14 cellular contexts compared by ENCODE assay signal in genomic region chr20:14259691-14260090, GRCh38.
A peak's percentile ranks its signal among the peaks of the same experiment; 100 is the strongest.
DNase-seq lines count a peak whose midpoint lies in the region; ATAC-seq and TF ChIP-seq lines count a peak whose summit lies in the region.
"Had no signal": no experiment of that assay in that cellular context is flagged by ENCODE, and none has a peak within 500 bp of the region (broad histone marks: within the 10 kb centered on the region; RNA-seq: fewer than 3 reads in every experiment).

No MANE protein-coding gene starts in this region.

- H3K4me1 Mint-ChIP-seq in stimulated activated naive CD8-positive, alpha-beta T cell treated with anti-CD3 and anti-CD28 coated beads, Interleukin-15, amount 100 ng/mL, for 72 hours = no peaks in the 10 kb centered on the region

- peaks cover 18% of the 10 kb centered on the region for H3K4me1 ChIP-seq in adipocyte (ENCODE audit: control insufficient read depth, insufficient read depth, low read length)
- H3K4me1 ChIP-seq: SJSA1 had no signal

- no peak overlapping the region for H3K27ac Mint-ChIP-seq in stimulated activated naive CD8-positive, alpha-beta T cell treated with anti-CD3 and anti-CD28 coated beads, Interleukin-15, amount 100 ng/mL, for 72 hours

- no peak for TF ChIP-seq CTCF in fibroblast of the aortic adventitia (IDR thresholded peaks at IDR 0.05; ENCODE audit: insufficient read depth, low read length)

- peaks cover 8% of the 10 kb centered on the region in 2 donors for H3K9me3 Mint-ChIP-seq in stimulated activated naive CD8-positive, alpha-beta T cell treated with anti-CD3 and anti-CD28 coated beads, Interleukin-15, amount 100 ng/mL, for 72 hours

- no peaks in the 10 kb centered on the region for H3K9me3 ChIP-seq in adipocyte (ENCODE audit: control insufficient read depth, low read length)
- H3K9me3 ChIP-seq: SJSA1 had no signal

- no peaks in the 10 kb centered on the region for H3K27me3 ChIP-seq in adipocyte (replicated peaks; ENCODE audit: control insufficient read depth, insufficient read depth, low read length)
- H3K27me3 ChIP-seq: SJSA1 had no signal

- no peak overlapping the region for H3K4me3 Mint-ChIP-seq in stimulated activated naive CD8-positive, alpha-beta T cell treated with anti-CD3 and anti-CD28 coated beads, Interleukin-15, amount 100 ng/mL, for 72 hours

- no peaks in the 10 kb centered on the region for H3K36me3 ChIP-seq in adipocyte (ENCODE audit: control insufficient read depth, insufficient read depth, low read length, severe bottlenecking)
- H3K36me3 ChIP-seq: SJSA1 had no signal

- H3K4me3 ChIP-seq in adipocyte (ENCODE audit: low read length) (no peak overlapping the region), fibroblast of the aortic adventitia (ENCODE audit: low read depth, low read length) (no peak overlapping the region)
- H3K4me3 ChIP-seq: K562, SJSA1 had no signal

- no peaks in the 10 kb centered on the region for H3K27me3 Mint-ChIP-seq in stimulated activated naive CD8-positive, alpha-beta T cell treated with anti-CD3 and anti-CD28 coated beads, Interleukin-15, amount 100 ng/mL, for 72 hours

- DNase-seq in AG08395 (ENCODE audit: low spot score) (peak; percentile 12), HCEC 1CT (peak; percentile 5), adipocyte (ENCODE audit: low read depth) (peak; percentile 53), fibroblast of the aortic adventitia (ENCODE audit: low read depth) (peak; percentile 37), HPDE6-E6E7 (ENCODE audit: extremely low spot score) (no peak), MV-4-11 (lab: John Stamatoyannopoulos, UW) (no peak)
- no peak for DNase-seq in stimulated activated naive CD8-positive, alpha-beta T cell treated with anti-CD3 and anti-CD28 coated beads, Interleukin-15, amount 100 ng/mL, for 72 hours
- DNase-seq: 8988T, NCI-H1436 treated with DMSO at 0.1 percent for 48 hours, NCI-H2029 treated with DMSO at 0.1 percent for 48 hours, NCI-H748 treated with DMSO at 0.1 percent for 48 hours had no signal

- no peak overlapping the region for H3K9ac ChIP-seq in adipocyte (ENCODE audit: low read length)

- no peak for ATAC-seq in stimulated activated naive CD8-positive, alpha-beta T cell treated with anti-CD3 and anti-CD28 coated beads, Interleukin-15, amount 100 ng/mL, for 72 hours
- ATAC-seq in HG03565 (IDR thresholded peaks at IDR 0.05; ENCODE audit: unreplicated experiment) = no peak
- ATAC-seq: K562 had no signal

Comparison
In these comparisons a context has a peak if more than half of its experiments do, and no peak if none do; other contexts are left out.
1. DNase-seq: peak in AG08395 (single experiment), HCEC 1CT (single experiment), adipocyte (single experiment) and fibroblast of the aortic adventitia (single experiment); none in HPDE6-E6E7 (single experiment), stimulated activated naive CD8-positive, alpha-beta T cell treated with anti-CD3 and anti-CD28 coated beads, Interleukin-15, amount 100 ng/mL, for 72 hours (0 of 2) and MV-4-11 (single experiment).